ENCODE assay signal across 8 cellular contexts in genomic region chr21:41426656-41427311, GRCh38. TPM values are rescaled to one million over a fixed set of nuclear protein-coding genes. Genes with fewer than 3 reads are reported as not detected.
DNase-seq lines count a peak whose midpoint lies in the region; ATAC-seq and FAIRE-seq lines count a peak whose summit lies in the region.

No MANE protein-coding gene starts in this region.

- H3K36me3 ChIP-seq in iPS DF 6.9 (ENCODE audit: control insufficient read depth, insufficient read depth, low read length) (no peaks in the 10 kb centered on the region), small intestine (ENCODE audit: control insufficient read depth in 2 of 2, insufficient read depth in 2 of 2, low read length in 2 of 2) (peaks cover 0 to 2% of the 10 kb centered on the region in 2 donors)

- H3K4me3 ChIP-seq in iPS DF 6.9 (ENCODE audit: low read length), result peak overlapping the region; percentile 28; the same call in 1 of the 2 replicates
- H3K4me3 ChIP-seq in small intestine (ENCODE audit: low read depth in 1 of 2, low read length in 2 of 2), result peak overlapping the region; percentile 87 to 88

- peak; percentile 45 for DNase-seq in activated T-cell treated with anti-CD3 and anti-CD28 coated beads, Interleukin-2, amount 50 U/mL, for 24 hours
- DNase-seq in iPS DF 6.9 (ENCODE audit: low read depth, low spot score), result no peak
- DNase-seq in small intestine, result peak; percentile 25
- DNase-seq in EL, result no peak
- no peak for DNase-seq in SIG-M5 (lab: John Stamatoyannopoulos, UW)
- DNase-seq in NCI-H2029 treated with DMSO at 0.1 percent for 48 hours (lab: John Stamatoyannopoulos, UW), result no peak

- H3K9me3 Mint-ChIP-seq in activated T-cell treated with anti-CD3 and anti-CD28 coated beads, Interleukin-2, amount 50 U/mL, for 24 hours, result no peaks in the 10 kb centered on the region

- peak; percentile 6 for ATAC-seq in GM21515 (IDR thresholded peaks at IDR 0.05; ENCODE audit: unreplicated experiment)
- ATAC-seq in HG02571 (IDR thresholded peaks at IDR 0.05; ENCODE audit: unreplicated experiment), result no peak

- peaks cover 33% of the 10 kb centered on the region for H3K36me3 Mint-ChIP-seq in activated T-cell treated with anti-CD3 and anti-CD28 coated beads, Interleukin-2, amount 50 U/mL, for 24 hours (ENCODE audit: low read depth)

- H3K9me3 ChIP-seq in iPS DF 6.9 (ENCODE audit: control insufficient read depth, insufficient read depth, low read length), result no peaks in the 10 kb centered on the region
- H3K9me3 ChIP-seq in small intestine (ENCODE audit: control insufficient read depth, low read depth), result no peaks in the 10 kb centered on the region

- WGBS in iPS DF 6.9 (ENCODE audit: insufficient coverage, insufficient read length), result no CpG with 5 or more reads among the region's 43 CpGs
- WGBS in small intestine, 3 donors, result 6 to 15% (median 11%) methylated on average over 43 of the region's 43 CpGs

- no peak for FAIRE-seq in small intestine (lab: Jason Lieb, UNC)

- peaks cover 65% of the 10 kb centered on the region for H3K4me1 Mint-ChIP-seq in activated T-cell treated with anti-CD3 and anti-CD28 coated beads, Interleukin-2, amount 50 U/mL, for 24 hours (ENCODE audit: low read depth)

- H3K27me3 Mint-ChIP-seq in activated T-cell treated with anti-CD3 and anti-CD28 coated beads, Interleukin-2, amount 50 U/mL, for 24 hours, result no peaks in the 10 kb centered on the region

- peak overlapping the region; percentile 64 for H3K27ac Mint-ChIP-seq in activated T-cell treated with anti-CD3 and anti-CD28 coated beads, Interleukin-2, amount 50 U/mL, for 24 hours

- peaks cover 11% of the 10 kb centered on the region; the same call in 1 of the 2 replicates for H3K27me3 ChIP-seq in iPS DF 6.9 (ENCODE audit: control insufficient read depth, insufficient read depth, low read length)
- H3K27me3 ChIP-seq in small intestine (ENCODE audit: control insufficient read depth in 2 of 2, insufficient read depth in 2 of 2, low read length in 2 of 2), result no peaks in the 10 kb centered on the region

- peak overlapping the region; percentile 87 for H3K4me3 Mint-ChIP-seq in activated T-cell treated with anti-CD3 and anti-CD28 coated beads, Interleukin-2, amount 50 U/mL, for 24 hours

- H3K27ac ChIP-seq in iPS DF 6.9 (ENCODE audit: low read length) (no peak overlapping the region), small intestine (ENCODE audit: low read depth in 1 of 2, low read length in 1 of 2) (peak overlapping the region in 1 of 2 donors; percentile 90)

- peaks cover 1% of the 10 kb centered on the region; the same call in 1 of the 2 replicates for H3K4me1 ChIP-seq in iPS DF 6.9 (ENCODE audit: control insufficient read depth, insufficient read depth, low read length)
- peaks cover 2 to 4% of the 10 kb centered on the region in 2 donors for H3K4me1 ChIP-seq in small intestine (ENCODE audit: control insufficient read depth in 2 of 2, insufficient read depth in 1 of 2, low read depth in 1 of 2, low read length in 1 of 2)

RNA-seq across cellular contexts. Expression of gene MX1, which starts 0.7 kb away (rescaled TPM):
- 10 to 100 TPM; 36.0 to 64.9 (median 37.6) TPM for polyA plus RNA-seq in small intestine

Comparison
In these comparisons a context has a peak if more than half of its experiments do, and no peak if none do; other contexts are left out.
1. DNase-seq: peak in activated T-cell treated with anti-CD3 and anti-CD28 coated beads, Interleukin-2, amount 50 U/mL, for 24 hours (single experiment) and small intestine (single experiment); none in iPS DF 6.9 (single experiment), EL (single experiment), SIG-M5 (single experiment) and NCI-H2029 treated with DMSO at 0.1 percent for 48 hours (single experiment).